9 cellular contexts compared by ENCODE assay signal in the genomic region with DNA sequence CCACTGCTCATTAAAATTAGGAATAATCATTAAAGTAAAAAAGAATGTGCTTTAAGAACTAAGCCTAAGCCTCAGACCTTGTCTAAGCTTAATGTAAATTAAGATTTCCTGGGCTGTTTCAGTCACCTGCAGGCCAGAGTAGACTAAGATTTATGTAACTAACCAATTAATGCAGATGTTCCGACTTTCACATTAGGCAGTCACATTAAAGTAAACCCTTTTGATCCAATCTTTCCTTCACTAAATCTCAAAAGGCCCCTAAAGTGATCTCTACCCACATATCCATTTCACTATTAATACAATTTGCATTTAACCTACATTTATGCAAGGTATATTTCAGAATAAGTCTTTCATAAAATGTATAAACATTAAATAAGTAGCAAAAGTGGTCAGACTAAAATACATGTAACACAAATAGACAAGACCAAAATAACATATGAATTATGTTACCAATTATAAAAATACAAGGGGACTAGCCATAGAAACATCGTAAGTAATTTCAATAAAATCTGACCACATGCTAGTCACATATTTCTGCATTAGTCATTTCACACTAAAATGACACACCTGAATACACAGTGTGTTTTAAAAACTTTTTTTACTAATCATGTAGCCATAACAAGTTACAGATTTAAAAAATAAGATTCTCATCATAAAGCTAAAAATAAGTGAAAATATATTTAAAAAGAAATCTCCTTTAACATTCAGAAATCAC. TPM values are rescaled to one million over a fixed set of nuclear protein-coding genes. Genes with fewer than 3 reads are reported as not detected.
DNase-seq lines count a peak whose midpoint lies in the region; ATAC-seq, FAIRE-seq and TF ChIP-seq lines count a peak whose summit lies in the region.
"Had no signal": no experiment of that assay in that cellular context is flagged by ENCODE, and none has a peak within 500 bp of the region (broad histone marks: within the 10 kb centered on the region; RNA-seq: fewer than 3 reads in every experiment).

No MANE protein-coding gene starts in this region.

- H3K27me3 ChIP-seq in spleen (replicated peaks in 1 of 7), result no peaks in the 10 kb centered on the region

- no peak for TF ChIP-seq POLR2A in spleen (IDR thresholded peaks at IDR 0.05)
- TF ChIP-seq POLR2A in erythroblast (IDR thresholded peaks at IDR 0.05; ENCODE audit: low read length), result no peak

- 49 to 69% (median 65%) methylated on average over 2 of the region's 2 CpGs for WGBS in spleen, 5 donors

- H3K4me1 Mint-ChIP-seq in activated T-helper 17 cell treated with anti-CD3 and anti-CD28 coated beads, Interleukin-2, amount 50 U/mL, for 72 hours, result peaks cover 34% of the 10 kb centered on the region
- peaks cover 37 to 80% (median 57%) of the 10 kb centered on the region in 3 donors for H3K4me1 Mint-ChIP-seq in naive B cell

- H3K4me3 ChIP-seq in spleen, result peak overlapping the region in 4 of 8 donors; percentile 17 to 89 (median 85)
- H3K4me3 ChIP-seq: lung had no signal

- H3K36me3 ChIP-seq in spleen, result peaks cover 0 to 14% (median 0%) of the 10 kb centered on the region in 6 donors

- peak; percentile 60 for FAIRE-seq in GM18507 (lab: Jason Lieb, UNC)
- FAIRE-seq in D721Med (lab: Jason Lieb, UNC), result no peak

- peak; percentile 51 for ATAC-seq in HG02759 (IDR thresholded peaks at IDR 0.05; ENCODE audit: unreplicated experiment)
- ATAC-seq in activated T-helper 17 cell treated with anti-CD3 and anti-CD28 coated beads, Interleukin-2, amount 50 U/mL, for 72 hours (replicated peaks), result peak; percentile 87
- peak in 1 of 2 donors; percentile 37 for ATAC-seq in naive B cell (ENCODE audit: low read depth in 2 of 2)

- H3K9me3 ChIP-seq in spleen, result no peaks in the 10 kb centered on the region

- intact Hi-C loops in spleen (cut with DNase I; ENCODE audit: low total_unique reads), result no loop called here

- peak overlapping the region; percentile 83 for H3K4me3 Mint-ChIP-seq in activated T-helper 17 cell treated with anti-CD3 and anti-CD28 coated beads, Interleukin-2, amount 50 U/mL, for 72 hours
- H3K4me3 Mint-ChIP-seq in naive B cell, result peak overlapping the region; percentile 55 to 98 (median 77)

- H3K27me3 Mint-ChIP-seq in activated T-helper 17 cell treated with anti-CD3 and anti-CD28 coated beads, Interleukin-2, amount 50 U/mL, for 72 hours, result no peaks in the 10 kb centered on the region
- H3K27me3 Mint-ChIP-seq in naive B cell, result no peaks in the 10 kb centered on the region

- peak overlapping the region in 2 of 8 donors; percentile 4 to 38 for H3K27ac ChIP-seq in spleen

- no peak for TF ChIP-seq CTCF in spleen (IDR thresholded peaks at IDR 0.05 in 8 of 11, conservative IDR thresholded peaks at IDR 0.05 in 3 of 11)
- no peak for TF ChIP-seq CTCF in D721Med (IDR thresholded peaks at IDR 0.05; ENCODE audit: insufficient read depth, missing control alignments)

- no peak for DNase-seq in GM18507 (ENCODE audit: extremely low spot score, insufficient read length, low read depth)
- DNase-seq in naive B cell, result no peak
- no peak for DNase-seq in spleen
- no peak for DNase-seq in D721Med (ENCODE audit: insufficient read length, low spot score)
- DNase-seq in erythroblast (lab: John Stamatoyannopoulos, UW), result no peak
- DNase-seq in NCI-H1092 treated with DMSO at 0.1 percent for 48 hours (lab: John Stamatoyannopoulos, UW), result no peak

- peaks cover 61 to 100% (median 93%) of the 10 kb centered on the region in 6 donors for H3K4me1 ChIP-seq in spleen

- peak overlapping the region; percentile 79 for H3K27ac Mint-ChIP-seq in activated T-helper 17 cell treated with anti-CD3 and anti-CD28 coated beads, Interleukin-2, amount 50 U/mL, for 72 hours
- H3K27ac Mint-ChIP-seq in naive B cell, result peak overlapping the region in 3 of 6 donors; percentile 19 to 41 (median 32)

- H3K9me3 Mint-ChIP-seq in activated T-helper 17 cell treated with anti-CD3 and anti-CD28 coated beads, Interleukin-2, amount 50 U/mL, for 72 hours, result no peaks in the 10 kb centered on the region
- no peaks in the 10 kb centered on the region for H3K9me3 Mint-ChIP-seq in naive B cell

- H3K36me3 Mint-ChIP-seq in activated T-helper 17 cell treated with anti-CD3 and anti-CD28 coated beads, Interleukin-2, amount 50 U/mL, for 72 hours (ENCODE audit: low read depth), result peaks cover 50% of the 10 kb centered on the region
- H3K36me3 Mint-ChIP-seq in naive B cell, result peaks cover 8 to 24% of the 10 kb centered on the region in 2 donors

RNA-seq across cellular contexts. Expression of a gene that starts 7.7 kb away (rescaled TPM):
- 10 to 100 TPM; 33.2 to 48.3 TPM for total RNA-seq in activated T-helper 17 cell treated with anti-CD3 and anti-CD28 coated beads, Interleukin-2, amount 50 U/mL, for 72 hours
- polyA plus RNA-seq in naive B cell (ENCODE audit: low read depth in 6 of 6) (100 to 1,000 TPM in 5 of 6 donors, 10 to 100 TPM in 1; 87.7 to 150 (median 106) TPM), spleen (10 to 100 TPM; 18.2 to 23.2 (median 20.6) TPM)
- 10 to 100 TPM; 58.4 to 97.8 (median 85.0) TPM for total RNA-seq in spleen
